Comparison of ENCODE assay signal across 37 cellular contexts in genomic region chr9:18811171-18811570, GRCh38.
"Had no signal": no experiment of that assay in that cellular context is flagged by ENCODE, and none has a peak within 500 bp of the region (broad histone marks: within the 10 kb centered on the region; RNA-seq: fewer than 3 reads in every experiment).

No MANE protein-coding gene starts in this region.

- FAIRE-seq: frontal cortex had no signal

- H3K9me3 Mint-ChIP-seq: activated CD4-positive, alpha-beta memory T cell treated with anti-CD3 and anti-CD28 coated beads for 36 hours; activated CD4-positive, alpha-beta T cell treated with anti-CD3 and anti-CD28 coated beads, Interleukin-2, amount 10 ng/mL, durations not matched to agents 24 days and 14 days; activated naive CD4-positive, alpha-beta T cell treated with anti-CD3 and anti-CD28 coated beads, Interleukin-2, amount 50 U/mL, for 24 hours; activated naive CD8-positive, alpha-beta T cell treated with anti-CD3 and anti-CD28 coated beads for 36 hours; activated naive CD8-positive, alpha-beta T cell treated with anti-CD3 and anti-CD28 coated beads, Interleukin-2, amount 50 U/mL, for 24 hours; activated T-helper 1 cell treated with anti-CD3 and anti-CD28 coated beads, Interleukin-12 subunit alpha, Interleukin-12 subunit beta, Interleukin-2, Interleukin-4 antibody, amounts not matched to agents 30 ng/mL and 10 ng/mL and 1 ng/mL, durations not matched to agents 14 hours and 24 hours and 36 hours; activated T-helper 2 cell treated with anti-CD3 and anti-CD28 coated beads, Interferon-gamma antibody, Interleukin-2, Interleukin-4, amounts not matched to agents 10 μg/mL and 5 μg/mL and 100 μg/mL, durations not matched to agents 14 hours and 24 hours and 36 hours; dendritic cell treated with granulocyte-macrophage colony-stimulating factor and Interleukin-4, amounts not matched to agents 40 ng/mL and 50 ng/mL, for 4 days; T-helper 2 cell treated with Interferon-gamma antibody and Interleukin-4, amounts not matched to agents 5 μg/mL and 100 μg/mL, for 36 hours had no signal

- H3K4me1 ChIP-seq: adrenal gland, ascending aorta, breast epithelium had no signal

- DNase-seq: activated CD4-positive, alpha-beta memory T cell treated with anti-CD3 and anti-CD28 coated beads for 36 hours; activated CD4-positive, alpha-beta T cell treated with anti-CD3 and anti-CD28 coated beads for 36 hours; activated CD4-positive, alpha-beta T cell treated with anti-CD3 and anti-CD28 coated beads, Interleukin-2, amount 10 ng/mL, durations not matched to agents 24 days and 14 days; activated CD4-positive, CD25-positive, alpha-beta regulatory T cell; activated CD4-positive, CD25-positive, alpha-beta regulatory T cell treated with anti-CD3 and anti-CD28 coated beads, Interleukin-2, amount 50 U/mL, for 72 hours; activated CD8-positive, alpha-beta memory T cell treated with anti-CD3 and anti-CD28 coated beads, Interleukin-2, amount 10 ng/mL, durations not matched to agents 7 days and 5 days; activated CD8-positive, alpha-beta memory T cell treated with anti-CD3 and anti-CD28 coated beads, Interleukin-2, amount 50 U/mL, for 4 hours; activated CD8-positive, alpha-beta T cell treated with anti-CD3 and anti-CD28 coated beads, Interleukin-2, amount 10 ng/mL, durations not matched to agents 7 days and 5 days; activated effector memory CD4-positive, alpha-beta T cell treated with anti-CD3 and anti-CD28 coated beads, Interleukin-2, amount 50 U/mL, for 16 hours; activated naive CD4-positive, alpha-beta T cell treated with anti-CD3 and anti-CD28 coated beads for 36 hours; activated naive CD8-positive, alpha-beta T cell treated with anti-CD3 and anti-CD28 coated beads for 36 hours; activated naive CD8-positive, alpha-beta T cell treated with anti-CD3 and anti-CD28 coated beads, Interleukin-2, amount 50 U/mL, for 24 hours; activated T-cell treated with anti-CD3 and anti-CD28 coated beads, Interleukin-2, amount 50 U/mL, for 1 hour; activated T-cell treated with anti-CD3 and anti-CD28 coated beads, Interleukin-2, amount 50 U/mL, for 48 hours; adrenal gland; amygdala; central memory CD4-positive, alpha-beta T cell; cerebellar nuclear complex; dorsolateral prefrontal cortex; effector memory CD4-positive, alpha-beta T cell; endodermal cell; foreskin fibroblast; T-helper 1 cell; T-helper 17 cell; T1000 had no signal

- H3K27ac ChIP-seq: adrenal gland, ascending aorta, breast epithelium, cardiac muscle cell, coronary artery, dorsolateral prefrontal cortex had no signal

- H3K27ac Mint-ChIP-seq: activated CD4-positive, alpha-beta memory T cell treated with anti-CD3 and anti-CD28 coated beads for 36 hours; activated CD4-positive, alpha-beta T cell treated with anti-CD3 and anti-CD28 coated beads for 36 hours; activated CD4-positive, alpha-beta T cell treated with anti-CD3 and anti-CD28 coated beads, Interleukin-2, amount 10 ng/mL, durations not matched to agents 24 days and 14 days; activated CD8-positive, alpha-beta memory T cell treated with anti-CD3 and anti-CD28 coated beads, Interleukin-2, amount 10 ng/mL, durations not matched to agents 7 days and 5 days; activated CD8-positive, alpha-beta T cell treated with anti-CD3 and anti-CD28 coated beads, Interleukin-2, amount 10 ng/mL, durations not matched to agents 7 days and 5 days; activated naive CD4-positive, alpha-beta T cell treated with anti-CD3 and anti-CD28 coated beads for 36 hours; activated naive CD4-positive, alpha-beta T cell treated with anti-CD3 and anti-CD28 coated beads, Interleukin-2, amount 50 U/mL, for 24 hours; activated naive CD8-positive, alpha-beta T cell treated with anti-CD3 and anti-CD28 coated beads for 36 hours; activated naive CD8-positive, alpha-beta T cell treated with anti-CD3 and anti-CD28 coated beads, Interleukin-2, amount 50 U/mL, for 24 hours; activated T-helper 1 cell treated with anti-CD3 and anti-CD28 coated beads, Interleukin-12 subunit alpha, Interleukin-12 subunit beta, Interleukin-2, Interleukin-4 antibody, amounts not matched to agents 30 ng/mL and 10 ng/mL and 1 ng/mL, durations not matched to agents 14 hours and 24 hours and 36 hours; activated T-helper 2 cell treated with anti-CD3 and anti-CD28 coated beads, Interferon-gamma antibody, Interleukin-2, Interleukin-4, amounts not matched to agents 10 μg/mL and 5 μg/mL and 100 μg/mL, durations not matched to agents 14 hours and 24 hours and 36 hours; brain; dendritic cell treated with granulocyte-macrophage colony-stimulating factor and Interleukin-4, amounts not matched to agents 40 ng/mL and 50 ng/mL, for 4 days; endodermal cell; T-helper 17 cell; T-helper 2 cell treated with Interferon-gamma antibody and Interleukin-4, amounts not matched to agents 5 μg/mL and 100 μg/mL, for 36 hours had no signal

- H3K9me3 ChIP-seq: adrenal gland, ascending aorta had no signal

- H3K4me3 Mint-ChIP-seq: activated CD4-positive, alpha-beta memory T cell treated with anti-CD3 and anti-CD28 coated beads for 36 hours; activated CD4-positive, alpha-beta T cell treated with anti-CD3 and anti-CD28 coated beads for 36 hours; activated CD4-positive, alpha-beta T cell treated with anti-CD3 and anti-CD28 coated beads, Interleukin-2, amount 10 ng/mL, durations not matched to agents 24 days and 14 days; activated CD8-positive, alpha-beta memory T cell treated with anti-CD3 and anti-CD28 coated beads, Interleukin-2, amount 10 ng/mL, durations not matched to agents 7 days and 5 days; activated CD8-positive, alpha-beta T cell treated with anti-CD3 and anti-CD28 coated beads, Interleukin-2, amount 10 ng/mL, durations not matched to agents 7 days and 5 days; activated naive CD4-positive, alpha-beta T cell treated with anti-CD3 and anti-CD28 coated beads for 36 hours; activated naive CD4-positive, alpha-beta T cell treated with anti-CD3 and anti-CD28 coated beads, Interleukin-2, amount 50 U/mL, for 24 hours; activated naive CD8-positive, alpha-beta T cell treated with anti-CD3 and anti-CD28 coated beads for 36 hours; activated naive CD8-positive, alpha-beta T cell treated with anti-CD3 and anti-CD28 coated beads, Interleukin-2, amount 50 U/mL, for 24 hours; activated T-helper 1 cell treated with anti-CD3 and anti-CD28 coated beads, Interleukin-12 subunit alpha, Interleukin-12 subunit beta, Interleukin-2, Interleukin-4 antibody, amounts not matched to agents 30 ng/mL and 10 ng/mL and 1 ng/mL, durations not matched to agents 14 hours and 24 hours and 36 hours; brain; dendritic cell treated with granulocyte-macrophage colony-stimulating factor and Interleukin-4, amounts not matched to agents 40 ng/mL and 50 ng/mL, for 4 days; endodermal cell; T-helper 17 cell; T-helper 2 cell treated with Interferon-gamma antibody and Interleukin-4, amounts not matched to agents 5 μg/mL and 100 μg/mL, for 36 hours had no signal

- H3K27me3 Mint-ChIP-seq: activated CD4-positive, alpha-beta memory T cell treated with anti-CD3 and anti-CD28 coated beads for 36 hours; activated naive CD8-positive, alpha-beta T cell treated with anti-CD3 and anti-CD28 coated beads, Interleukin-2, amount 50 U/mL, for 24 hours; brain; dendritic cell treated with granulocyte-macrophage colony-stimulating factor and Interleukin-4, amounts not matched to agents 40 ng/mL and 50 ng/mL, for 4 days had no signal

- H3K4me3 ChIP-seq: adrenal gland, ascending aorta, breast epithelium, cardiac muscle cell, coronary artery, dorsolateral prefrontal cortex had no signal

- H3K4me1 Mint-ChIP-seq: activated CD4-positive, alpha-beta T cell treated with anti-CD3 and anti-CD28 coated beads for 36 hours; activated CD4-positive, alpha-beta T cell treated with anti-CD3 and anti-CD28 coated beads, Interleukin-2, amount 10 ng/mL, durations not matched to agents 24 days and 14 days; activated CD8-positive, alpha-beta memory T cell treated with anti-CD3 and anti-CD28 coated beads, Interleukin-2, amount 10 ng/mL, durations not matched to agents 7 days and 5 days; activated naive CD4-positive, alpha-beta T cell treated with anti-CD3 and anti-CD28 coated beads, Interleukin-2, amount 50 U/mL, for 24 hours; activated naive CD8-positive, alpha-beta T cell treated with anti-CD3 and anti-CD28 coated beads for 36 hours; activated naive CD8-positive, alpha-beta T cell treated with anti-CD3 and anti-CD28 coated beads, Interleukin-2, amount 50 U/mL, for 24 hours; brain; T-helper 17 cell had no signal

- H3K36me3 ChIP-seq: adrenal gland, ascending aorta, breast epithelium, cardiac muscle cell had no signal

- H3K27me3 ChIP-seq: adrenal gland, ascending aorta, breast epithelium, cardiac muscle cell, dorsolateral prefrontal cortex had no signal

- ATAC-seq: activated CD4-positive, alpha-beta T cell treated with anti-CD3 and anti-CD28 coated beads for 36 hours; activated CD8-positive, alpha-beta memory T cell treated with anti-CD3 and anti-CD28 coated beads, Interleukin-2, amount 10 ng/mL, durations not matched to agents 7 days and 5 days; activated CD8-positive, alpha-beta T cell treated with anti-CD3 and anti-CD28 coated beads, Interleukin-2, amount 10 ng/mL, durations not matched to agents 7 days and 5 days; activated naive CD8-positive, alpha-beta T cell treated with anti-CD3 and anti-CD28 coated beads, Interleukin-2, amount 50 U/mL, for 24 hours; esophagus mucosa; T-helper 17 cell had no signal

- H3K36me3 Mint-ChIP-seq: activated CD4-positive, alpha-beta memory T cell treated with anti-CD3 and anti-CD28 coated beads for 36 hours; activated CD8-positive, alpha-beta memory T cell treated with anti-CD3 and anti-CD28 coated beads, Interleukin-2, amount 10 ng/mL, durations not matched to agents 7 days and 5 days; activated naive CD4-positive, alpha-beta T cell treated with anti-CD3 and anti-CD28 coated beads, Interleukin-2, amount 50 U/mL, for 24 hours; activated naive CD8-positive, alpha-beta T cell treated with anti-CD3 and anti-CD28 coated beads for 36 hours; brain had no signal
